ENCODE assay signal across 1 cellular context in genomic region chr11:15912825-15913224, GRCh38.
TF ChIP-seq lines count a peak whose summit lies in the region.

No MANE protein-coding gene starts in this region.

TF ChIP-seq in WTC11, 78 proteins besides CTCF, POLR2A, EP300 and RAD21 (continued from another document):
- TF ChIP-seq, protein P1, sequence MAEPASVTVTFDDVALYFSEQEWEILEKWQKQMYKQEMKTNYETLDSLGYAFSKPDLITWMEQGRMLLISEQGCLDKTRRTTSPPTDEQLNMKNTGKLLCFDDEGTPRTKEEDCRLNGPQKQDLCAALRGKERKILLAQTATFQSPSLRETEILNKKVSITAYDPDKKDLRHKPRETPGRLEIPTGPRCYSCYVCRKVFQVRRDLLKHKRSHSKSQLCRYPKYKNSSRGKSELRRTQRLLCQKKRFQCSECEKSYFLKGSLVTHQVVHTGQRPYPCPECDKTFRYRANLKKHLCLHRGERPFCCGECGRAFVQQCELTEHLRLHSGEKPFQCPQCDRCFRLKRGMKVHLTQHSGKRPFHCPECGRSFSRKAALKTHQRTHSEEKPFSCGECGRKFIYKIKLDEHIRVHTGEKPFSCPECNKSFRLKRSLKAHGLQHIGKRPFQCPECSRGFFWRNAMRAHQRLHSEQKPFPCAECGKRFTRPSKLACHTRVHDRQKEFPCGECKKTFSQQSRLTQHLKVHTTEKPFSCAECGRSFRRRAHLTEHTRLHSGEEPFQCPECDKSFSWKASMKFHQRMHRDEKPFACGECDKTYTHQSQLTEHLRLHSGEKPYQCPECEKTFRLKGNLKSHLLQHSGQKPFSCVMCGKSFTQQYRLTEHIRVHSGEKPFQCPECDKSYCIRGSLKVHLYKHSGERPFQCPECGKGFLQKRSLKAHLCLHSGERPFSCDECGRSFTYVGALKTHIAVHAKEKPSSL (CRISPR knock-in tag; conservative IDR thresholded peaks at IDR 0.05), result no peak
- no peak for TF ChIP-seq IRF2 (CRISPR knock-in tag; IDR thresholded peaks at IDR 0.05; ENCODE audit: borderline replicate concordance, low read depth)
- TF ChIP-seq PREB (CRISPR knock-in tag; IDR thresholded peaks at IDR 0.05; ENCODE audit: borderline replicate concordance), result no peak
- no peak for TF ChIP-seq AR (CRISPR knock-in tag; IDR thresholded peaks at IDR 0.05)
- TF ChIP-seq ZNF671 (CRISPR knock-in tag; IDR thresholded peaks at IDR 0.05), result no peak
- TF ChIP-seq SOX15 (CRISPR knock-in tag; IDR thresholded peaks at IDR 0.05), result no peak
- TF ChIP-seq AFF4 (CRISPR knock-in tag; IDR thresholded peaks at IDR 0.05; ENCODE audit: borderline replicate concordance), result no peak
- TF ChIP-seq ZNF219 (CRISPR knock-in tag; IDR thresholded peaks at IDR 0.05; ENCODE audit: borderline replicate concordance), result no peak
- TF ChIP-seq ZNF121 (CRISPR knock-in tag; IDR thresholded peaks at IDR 0.05), result no peak
- TF ChIP-seq ZNF396 (CRISPR knock-in tag; IDR thresholded peaks at IDR 0.05; ENCODE audit: borderline replicate concordance), result no peak
